In the genomic region with DNA sequence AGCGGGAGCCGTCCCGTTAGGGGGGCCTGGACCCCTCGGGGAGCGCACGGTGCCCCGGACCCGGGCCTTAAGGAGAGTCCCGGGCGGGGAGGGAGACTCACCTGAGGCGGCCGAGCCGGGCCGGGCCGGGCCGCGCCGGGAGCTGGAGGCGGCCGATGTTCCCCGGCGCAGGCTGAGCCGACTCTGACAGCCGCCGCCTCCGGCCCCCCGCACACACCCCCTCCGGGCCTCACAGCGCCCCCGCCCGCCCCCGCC, we compare ENCODE assay signal across 8 cellular contexts. TPM values are rescaled to one million over a fixed set of nuclear protein-coding genes. Genes with fewer than 3 reads are reported as not detected.
DNase-seq lines count a peak whose midpoint lies in the region; ATAC-seq and TF ChIP-seq lines count a peak whose summit lies in the region.

A gene (minus strand): TSS at position 188 of the 255 bp plus-strand sequence. CDS start 1,656 bp downstream, outside the sequence.

- CTCF ChIA-PET in activated CD4-positive, alpha-beta memory T cell treated with anti-CD3 and anti-CD28 coated beads for 36 hours (lab: Charles Lee), result interaction anchor here (0.6 to 3.1 kb wide), 11 partner anchors 8 to 387 kb away, joined by 3 to 17 read pairs (median 5); no protein-coding TSS in a partner anchor

- H3K27me3 ChIP-seq in GM06990 (replicated peaks; ENCODE audit: control insufficient read depth, insufficient read depth, low read length) (peaks cover 5% of the 10 kb centered on the region), heart right ventricle (peaks cover 13 to 91% (median 55%) of the 10 kb centered on the region in 7 donors), rectal smooth muscle tissue (ENCODE audit: control insufficient read depth, insufficient read depth, low read length) (peaks cover 15% of the 10 kb centered on the region)

- H3K36me3 Mint-ChIP-seq in activated CD4-positive, alpha-beta memory T cell treated with anti-CD3 and anti-CD28 coated beads for 36 hours, result no peaks in the 10 kb centered on the region

- no peak for DNase-seq in GM06990 (ENCODE audit: extremely low read depth, insufficient read length)
- DNase-seq in activated CD4-positive, alpha-beta memory T cell treated with anti-CD3 and anti-CD28 coated beads for 36 hours, result no peak
- DNase-seq in heart right ventricle, result no peak
- no peak for DNase-seq in NCI-H510A treated with DMSO at 0.1 percent for 48 hours (lab: John Stamatoyannopoulos, UW)
- DNase-seq in HuH-7.5 (ENCODE audit: low spot score), result no peak
- DNase-seq in NCI-H2171 (lab: John Stamatoyannopoulos, UW), result no peak
- DNase-seq in NCI-H446 (lab: John Stamatoyannopoulos, UW), result no peak

- 0 to 1% methylated on average over 25 to 32 of the region's 32 CpGs for WGBS in heart right ventricle, 2 donors

- H3K9me3 ChIP-seq in heart right ventricle, result no peaks in the 10 kb centered on the region

- no peaks in the 10 kb centered on the region for H3K9me3 Mint-ChIP-seq in activated CD4-positive, alpha-beta memory T cell treated with anti-CD3 and anti-CD28 coated beads for 36 hours

- no peak within 1 kb of the TSS for H3K9ac ChIP-seq in rectal smooth muscle tissue (ENCODE audit: low read length)

- POLR2A ChIA-PET in activated CD4-positive, alpha-beta memory T cell treated with anti-CD3 and anti-CD28 coated beads for 36 hours (lab: Charles Lee), result interaction anchor here (1.4 kb wide), 1 partner anchor 20 kb away, joined by 4 read pairs; a partner anchor contains a TSS

- TF ChIP-seq CTCF in GM06990 (IDR thresholded peaks at IDR 0.05; ENCODE audit: insufficient read depth, low read length, poor library complexity, severe bottlenecking) (no peak), heart right ventricle (IDR thresholded peaks at IDR 0.05) (no peak)

- H3K27ac ChIP-seq in heart right ventricle (peak within 1 kb of the TSS in 6 of 10 donors; percentile 24 to 64 (median 39)), rectal smooth muscle tissue (ENCODE audit: low read depth, low read length) (no peak within 1 kb of the TSS)

- peaks cover 12% of the 10 kb centered on the region for H3K4me1 Mint-ChIP-seq in activated CD4-positive, alpha-beta memory T cell treated with anti-CD3 and anti-CD28 coated beads for 36 hours (ENCODE audit: low read depth)

- H3K4me3 ChIP-seq in GM06990 (replicated peaks; ENCODE audit: low read depth, low read length) (peak within 1 kb of the TSS; percentile 59), heart right ventricle (peak within 1 kb of the TSS; percentile 18 to 61 (median 53)), rectal smooth muscle tissue (ENCODE audit: low read length) (peak within 1 kb of the TSS; percentile 48)

- peak within 1 kb of the TSS; percentile 46 for H3K4me3 Mint-ChIP-seq in activated CD4-positive, alpha-beta memory T cell treated with anti-CD3 and anti-CD28 coated beads for 36 hours

- H3K4me1 ChIP-seq in heart right ventricle (peaks cover 5 to 36% (median 23%) of the 10 kb centered on the region in 9 donors), rectal smooth muscle tissue (ENCODE audit: control insufficient read depth, insufficient read depth, low read length) (no peaks in the 10 kb centered on the region)

- H3K27ac Mint-ChIP-seq in activated CD4-positive, alpha-beta memory T cell treated with anti-CD3 and anti-CD28 coated beads for 36 hours, result no peak within 1 kb of the TSS

- peaks cover 41% of the 10 kb centered on the region for H3K27me3 Mint-ChIP-seq in activated CD4-positive, alpha-beta memory T cell treated with anti-CD3 and anti-CD28 coated beads for 36 hours

- intact Hi-C loops in activated CD4-positive, alpha-beta memory T cell treated with anti-CD3 and anti-CD28 coated beads for 36 hours (cut with micrococcal nuclease), result loop anchor here (2.0 to 5.0 kb wide), 3 partner anchors 72 to 182 kb away; a partner anchor contains a TSS
- intact Hi-C loops in heart right ventricle (cut with DNase I), result loop anchor here in 7 of 10 donors (5.0 to 10.0 kb wide), 6 partner anchors 72 to 389 kb away; a partner anchor contains a TSS

- peak in 3 of 8 donors; percentile 4 to 9 (median 6) for ATAC-seq in heart right ventricle

- H3K36me3 ChIP-seq in GM06990 (ENCODE audit: control insufficient read depth, insufficient read depth, low read length) (no peaks in the 10 kb centered on the region), heart right ventricle (no peaks in the 10 kb centered on the region), rectal smooth muscle tissue (ENCODE audit: control insufficient read depth, insufficient read depth, low read length) (no peaks in the 10 kb centered on the region)

RNA-seq across cellular contexts. Expression of the gene that starts here (rescaled TPM):
- total RNA-seq in activated CD4-positive, alpha-beta memory T cell treated with anti-CD3 and anti-CD28 coated beads for 36 hours, result not detected
- total RNA-seq in heart right ventricle, result 1 to 10 TPM in 2 of 10 donors, under 1 TPM in 8; 0.27 to 1.1 (median 0.71) TPM
- under 1 TPM; 0.80 to 0.94 TPM for polyA plus RNA-seq in heart right ventricle
